In genomic region chr16:81729451-81729850, GRCh38 we compare ENCODE assay signal across 10 cellular contexts. TPM values are rescaled to one million over a fixed set of nuclear protein-coding genes. Genes with fewer than 3 reads are reported as not detected.
DNase-seq lines count a peak whose midpoint lies in the region; ATAC-seq, FAIRE-seq and TF ChIP-seq lines count a peak whose summit lies in the region.
"Had no signal": no experiment of that assay in that cellular context is flagged by ENCODE, and none has a peak within 500 bp of the region (broad histone marks: within the 10 kb centered on the region; RNA-seq: fewer than 3 reads in every experiment).

No MANE protein-coding gene starts in this region.

- no peaks in the 10 kb centered on the region for H3K36me3 ChIP-seq in brain microvascular endothelial cell (replicated peaks)
- H3K36me3 ChIP-seq in kidney (ENCODE audit: control insufficient read depth in 1 of 2, insufficient read depth in 2 of 2, low read length in 2 of 2) = no peaks in the 10 kb centered on the region
- no peaks in the 10 kb centered on the region for H3K36me3 ChIP-seq in colonic mucosa
- H3K36me3 ChIP-seq: esophagus muscularis mucosa had no signal

- in situ Hi-C loops in brain microvascular endothelial cell (cut with HindIII; ENCODE audit: low pct_ligation_motif_present, low sequenced_read_pairs) = loop anchor here (25.0 kb wide), 1 partner anchor 367 kb away; no protein-coding TSS in a partner anchor

- H3K4me3 ChIP-seq in brain microvascular endothelial cell (ENCODE audit: low read depth, low read length) (no peak overlapping the region), kidney (ENCODE audit: low read length in 2 of 2) (no peak overlapping the region), colonic mucosa (no peak overlapping the region)

- H3K4me1 ChIP-seq in kidney (ENCODE audit: control insufficient read depth in 1 of 2, insufficient read depth in 1 of 2, low read depth in 1 of 2, low read length in 2 of 2) = peaks cover 3 to 7% of the 10 kb centered on the region in 2 donors
- peaks cover 6% of the 10 kb centered on the region for H3K4me1 ChIP-seq in colonic mucosa

- H3K9ac ChIP-seq in kidney (ENCODE audit: low read length in 2 of 2) (no peak overlapping the region), colonic mucosa (ENCODE audit: low read depth in 2 of 2, low read length in 2 of 2) (no peak overlapping the region)

- no peaks in the 10 kb centered on the region for H3K36me3 Mint-ChIP-seq in nephron (ENCODE audit: low read depth)

- TF ChIP-seq CTCF in brain microvascular endothelial cell (IDR thresholded peaks at IDR 0.05; ENCODE audit: low read depth, low read length, missing control alignments) (peak; percentile 11), nephron (IDR thresholded peaks at IDR 0.05; ENCODE audit: unreplicated experiment in 3 of 3) (no peak), kidney (IDR thresholded peaks at IDR 0.05; ENCODE audit: borderline replicate concordance, extremely low read depth, insufficient read depth) (no peak), colonic mucosa (IDR thresholded peaks at IDR 0.05) (no peak)

- H3K4me1 Mint-ChIP-seq in nephron = peaks cover 18% of the 10 kb centered on the region

- H3K27ac ChIP-seq in brain microvascular endothelial cell (no peak overlapping the region), kidney (ENCODE audit: low read depth in 2 of 2, low read length in 2 of 2) (no peak overlapping the region), colonic mucosa (no peak overlapping the region)

- DNase-seq in COLO668 (lab: John Stamatoyannopoulos, UW; ENCODE audit: unreplicated experiment) (peak; percentile 44), HEK293T (ENCODE audit: extremely low spot score) (peak; percentile 54), brain microvascular endothelial cell (no peak), kidney (no peak), colonic mucosa (no peak)
- DNase-seq: NCI-H446 treated with DMSO at 0.1 percent for 48 hours had no signal

- POLR2A ChIA-PET in HEK293T (lab: Yijun Ruan, JAX) = interaction anchor here (0.8 kb wide), 1 partner anchor 313 kb away, joined by 3 read pairs; no protein-coding TSS in a partner anchor

- CTCF ChIA-PET in HEK293T (lab: Yijun Ruan, JAX) = interaction anchor here (0.6 to 1.9 kb wide), 7 partner anchors 12 to 553 kb away, joined by 3 to 5 read pairs (median 3); no protein-coding TSS in a partner anchor

- H3K9me3 ChIP-seq in kidney (ENCODE audit: control insufficient read depth in 1 of 2, low read length in 2 of 2) (no peaks in the 10 kb centered on the region), colonic mucosa (no peaks in the 10 kb centered on the region)
- H3K9me3 ChIP-seq: esophagus muscularis mucosa had no signal

- no peaks in the 10 kb centered on the region for H3K9me3 Mint-ChIP-seq in nephron

- ATAC-seq in HG02759 (IDR thresholded peaks at IDR 0.05; ENCODE audit: unreplicated experiment) = no peak

- H3K27me3 ChIP-seq in brain microvascular endothelial cell (replicated peaks) (peaks cover 3% of the 10 kb centered on the region), colonic mucosa (no peaks in the 10 kb centered on the region)
- H3K27me3 ChIP-seq: esophagus muscularis mucosa had no signal

- intact Hi-C loops in kidney (cut with DNase I) = no loop called here
- intact Hi-C loops in colonic mucosa (cut with DNase I) = loop anchor here (5.0 kb wide), 1 partner anchor 362 kb away; no protein-coding TSS in a partner anchor

- no peak for FAIRE-seq in kidney (lab: Jason Lieb, UNC)
- FAIRE-seq: islet of Langerhans had no signal

- peak overlapping the region; percentile 15 to 58 (median 32) for H3K27ac Mint-ChIP-seq in nephron

- peaks cover 9% of the 10 kb centered on the region for H3K27me3 Mint-ChIP-seq in nephron (ENCODE audit: low read depth)

- H3K4me3 Mint-ChIP-seq in nephron = peak overlapping the region; percentile 57 to 69 (median 63)

TF ChIP-seq in HEK293T, 16 proteins besides CTCF, POLR2A, EP300 and RAD21:
- TF ChIP-seq ELF4 (IDR thresholded peaks at IDR 0.05) (no peak), FOXK2 (IDR thresholded peaks at IDR 0.05) (no peak), ZNF384 (IDR thresholded peaks at IDR 0.05) (peak; percentile 81), SP1 (IDR thresholded peaks at IDR 0.05) (no peak), BHLHE40 (IDR thresholded peaks at IDR 0.05; ENCODE audit: borderline replicate concordance) (no peak), FOXA1 (IDR thresholded peaks at IDR 0.05) (no peak)

RNA-seq across cellular contexts. Expression of gene PLCG2, which starts 49.6 kb away (rescaled TPM):
- total RNA-seq in kidney (50.7 TPM), colonic mucosa (1 to 10 TPM; 9.1 to 9.6 TPM)
- polyA plus RNA-seq in kidney (ENCODE audit: insufficient read depth, low read depth, low replicate concordance) = 55.6 TPM

Comparison
In these comparisons a context has a peak if more than half of its experiments do, and no peak if none do; other contexts are left out.
1. DNase-seq: peak in COLO668 (single experiment) and HEK293T (single experiment); none in brain microvascular endothelial cell (single experiment), kidney (single experiment) and colonic mucosa (single experiment).